In the genomic region with DNA sequence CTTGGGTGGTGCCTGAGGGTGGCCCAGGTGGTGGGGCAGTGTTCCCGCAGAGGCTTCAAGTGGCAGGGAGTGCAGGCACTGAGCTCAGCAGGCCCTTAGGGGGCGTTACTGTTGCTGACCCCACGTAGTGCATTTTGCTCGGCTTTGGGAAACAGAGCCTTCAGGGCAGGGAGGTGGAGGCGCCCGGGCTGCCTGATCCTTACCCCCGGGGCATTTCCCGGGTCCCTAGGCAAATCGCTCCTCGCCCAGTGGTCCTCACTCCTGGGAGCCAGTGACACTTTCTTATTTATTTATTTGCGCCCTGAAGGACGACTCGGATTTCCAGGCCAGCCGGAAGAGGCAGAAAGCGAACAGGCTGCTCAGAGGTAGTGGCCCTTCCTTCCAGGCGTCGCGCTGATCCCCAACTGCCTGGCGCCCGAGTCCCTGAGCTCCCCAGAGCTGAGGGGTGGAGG, we compare ENCODE assay signal across 1 cellular context.
TF ChIP-seq lines count a peak whose summit lies in the region.

No MANE protein-coding gene starts in this region.

TF ChIP-seq in HepG2, 621 proteins besides CTCF, POLR2A, EP300 and RAD21 (continued from another document):
- TF ChIP-seq, protein P1, sequence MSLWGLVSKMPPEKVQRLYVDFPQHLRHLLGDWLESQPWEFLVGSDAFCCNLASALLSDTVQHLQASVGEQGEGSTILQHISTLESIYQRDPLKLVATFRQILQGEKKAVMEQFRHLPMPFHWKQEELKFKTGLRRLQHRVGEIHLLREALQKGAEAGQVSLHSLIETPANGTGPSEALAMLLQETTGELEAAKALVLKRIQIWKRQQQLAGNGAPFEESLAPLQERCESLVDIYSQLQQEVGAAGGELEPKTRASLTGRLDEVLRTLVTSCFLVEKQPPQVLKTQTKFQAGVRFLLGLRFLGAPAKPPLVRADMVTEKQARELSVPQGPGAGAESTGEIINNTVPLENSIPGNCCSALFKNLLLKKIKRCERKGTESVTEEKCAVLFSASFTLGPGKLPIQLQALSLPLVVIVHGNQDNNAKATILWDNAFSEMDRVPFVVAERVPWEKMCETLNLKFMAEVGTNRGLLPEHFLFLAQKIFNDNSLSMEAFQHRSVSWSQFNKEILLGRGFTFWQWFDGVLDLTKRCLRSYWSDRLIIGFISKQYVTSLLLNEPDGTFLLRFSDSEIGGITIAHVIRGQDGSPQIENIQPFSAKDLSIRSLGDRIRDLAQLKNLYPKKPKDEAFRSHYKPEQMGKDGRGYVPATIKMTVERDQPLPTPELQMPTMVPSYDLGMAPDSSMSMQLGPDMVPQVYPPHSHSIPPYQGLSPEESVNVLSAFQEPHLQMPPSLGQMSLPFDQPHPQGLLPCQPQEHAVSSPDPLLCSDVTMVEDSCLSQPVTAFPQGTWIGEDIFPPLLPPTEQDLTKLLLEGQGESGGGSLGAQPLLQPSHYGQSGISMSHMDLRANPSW (CRISPR knock-in tag; IDR thresholded peaks at IDR 0.05; ENCODE audit: borderline replicate concordance): no peak
